7 cellular contexts compared by ENCODE assay signal in genomic region chr11:64244966-64245365, GRCh38. TPM values are rescaled to one million over a fixed set of nuclear protein-coding genes. Genes with fewer than 3 reads are reported as not detected.
DNase-seq lines count a peak whose midpoint lies in the region; ATAC-seq and TF ChIP-seq lines count a peak whose summit lies in the region.

No MANE protein-coding gene starts in this region.

- H3K4me1 ChIP-seq in HAP-1 (peaks cover 19% of the 10 kb centered on the region), right cardiac atrium (ENCODE audit: control insufficient read depth, insufficient read depth, low read length) (peaks cover 7% of the 10 kb centered on the region), smooth muscle cell (ENCODE audit: low read depth) (peaks cover 21% of the 10 kb centered on the region)

- peak overlapping the region; percentile 89 for H3K4me2 ChIP-seq in smooth muscle cell

- H2AFZ ChIP-seq in smooth muscle cell (ENCODE audit: low read depth) = no peak overlapping the region

- DNase-seq in HAP-1 (ENCODE audit: low spot score in 2 of 2) (no peak), activated B cell treated with CpG ODN at 0.5 μM for 24 hours (no peak), right cardiac atrium (no peak), smooth muscle cell (lab: John Stamatoyannopoulos, UW; ENCODE audit: unreplicated experiment) (no peak), hepatic stellate cell (ENCODE audit: low spot score) (no peak), NCI-H524 (lab: John Stamatoyannopoulos, UW) (no peak), AG08396 (ENCODE audit: low spot score) (no peak)

- H3K36me3 ChIP-seq in HAP-1 (replicated peaks) = peaks cover 34% of the 10 kb centered on the region
- no peaks in the 10 kb centered on the region for H3K36me3 ChIP-seq in smooth muscle cell (ENCODE audit: low read depth)

- peak overlapping the region; percentile 87 for H3K27ac Mint-ChIP-seq in activated B cell treated with CpG ODN at 0.5 μM for 24 hours

- POLR2A ChIA-PET in activated B cell treated with CpG ODN at 0.5 μM for 24 hours (lab: Charles Lee) = interaction anchor here (0.5 to 8.7 kb wide), 23 partner anchors 10 to 1812 kb away, joined by 3 to 127 read pairs (median 5); partner anchors contain the start of genes BAD, ESRRA, FERMT3 and NUDT22

- CTCF ChIA-PET in activated B cell treated with CpG ODN at 0.5 μM for 24 hours (lab: Charles Lee) = interaction anchor here (1.0 to 6.2 kb wide), 3 partner anchors 39 to 60 kb away, joined by 3 to 37 read pairs (median 4); partner anchors contain the start of gene FERMT3

- no peak for TF ChIP-seq CTCF in activated B cell treated with CpG ODN at 0.5 μM for 24 hours (IDR thresholded peaks at IDR 0.05)
- no peak for TF ChIP-seq CTCF in smooth muscle cell (IDR thresholded peaks at IDR 0.05; ENCODE audit: borderline replicate concordance, insufficient read depth, poor library complexity, severe bottlenecking)

- H3K4me1 Mint-ChIP-seq in activated B cell treated with CpG ODN at 0.5 μM for 24 hours = peaks cover 46% of the 10 kb centered on the region

- H3K4me3 ChIP-seq in HAP-1 (peak overlapping the region; percentile 78), right cardiac atrium (ENCODE audit: low read length) (no peak overlapping the region), smooth muscle cell (peak overlapping the region; percentile 63)

- 39% methylated on average over 6 of the region's 6 CpGs for WGBS in right cardiac atrium
- WGBS in smooth muscle cell (ENCODE audit: low lambda C conversion rate) = 66% methylated on average over 6 of the region's 6 CpGs

- peaks cover 7% of the 10 kb centered on the region for H3F3A ChIP-seq in smooth muscle cell (ENCODE audit: low read depth)

- H3K9me3 ChIP-seq in HAP-1 = no peaks in the 10 kb centered on the region
- H3K9me3 ChIP-seq in right cardiac atrium (ENCODE audit: control insufficient read depth, low read length) = no peaks in the 10 kb centered on the region
- H3K9me3 ChIP-seq in smooth muscle cell (replicated peaks; ENCODE audit: low read depth) = no peaks in the 10 kb centered on the region

- H3K36me3 Mint-ChIP-seq in activated B cell treated with CpG ODN at 0.5 μM for 24 hours (ENCODE audit: low read depth) = peaks cover 30% of the 10 kb centered on the region

- H3K4me3 Mint-ChIP-seq in activated B cell treated with CpG ODN at 0.5 μM for 24 hours = peak overlapping the region; percentile 90

- H3K27me3 Mint-ChIP-seq in activated B cell treated with CpG ODN at 0.5 μM for 24 hours = no peaks in the 10 kb centered on the region

- intact Hi-C loops in activated B cell treated with CpG ODN at 0.5 μM for 24 hours (cut with micrococcal nuclease) (loop anchor here (1.0 to 10.0 kb wide), 3 partner anchors 97 to 530 kb away; partner anchors contain the start of genes OTUB1 and SF1), right cardiac atrium (cut with DNase I) (no loop called here)

- in situ Hi-C loops in HAP-1 (cut with MboI; ENCODE audit: low sequenced_read_pairs) = no loop called here

- H3K27ac ChIP-seq in right cardiac atrium (ENCODE audit: low read length) = peak overlapping the region; percentile 65
- peak overlapping the region; percentile 87 for H3K27ac ChIP-seq in smooth muscle cell (ENCODE audit: low read depth)

- ATAC-seq in activated B cell treated with CpG ODN at 0.5 μM for 24 hours (ENCODE audit: low read depth) (no peak), right cardiac atrium (no peak)

- H3K27me3 ChIP-seq in HAP-1 (ENCODE audit: low read depth) (no peaks in the 10 kb centered on the region), right cardiac atrium (ENCODE audit: control insufficient read depth, insufficient read depth) (no peaks in the 10 kb centered on the region), smooth muscle cell (ENCODE audit: low read depth) (no peaks in the 10 kb centered on the region)

- peaks cover 19% of the 10 kb centered on the region for H3K79me2 ChIP-seq in smooth muscle cell (ENCODE audit: low read depth)

- H3K9me3 Mint-ChIP-seq in activated B cell treated with CpG ODN at 0.5 μM for 24 hours = no peaks in the 10 kb centered on the region

- H4K20me1 ChIP-seq in smooth muscle cell (ENCODE audit: low read depth) = peaks cover 30% of the 10 kb centered on the region

- H3K9ac ChIP-seq in smooth muscle cell (ENCODE audit: low read depth) = peak overlapping the region; percentile 74

RNA-seq across cellular contexts. Expression of gene PPP1R14B, which starts 1.8 kb away (rescaled TPM):
- 112 and 127 TPM in 2 replicates for total RNA-seq in activated B cell treated with CpG ODN at 0.5 μM for 24 hours
- 100 to 1,000 TPM in 2 of 4 donors, 10 to 100 TPM in 2; 75.3 to 146 (median 105) TPM for total RNA-seq in right cardiac atrium
- polyA plus RNA-seq in right cardiac atrium = 99.9 TPM
- 213 and 242 TPM in 2 replicates for total RNA-seq in smooth muscle cell
- 530 and 589 TPM in 2 replicates for polyA plus RNA-seq in smooth muscle cell

RNA-seq across cellular contexts. Expression of gene FKBP2, which starts 4.1 kb away (rescaled TPM):
- total RNA-seq in activated B cell treated with CpG ODN at 0.5 μM for 24 hours (31.4 and 39.4 TPM in 2 replicates), right cardiac atrium (10 to 100 TPM; 33.5 to 70.3 (median 64.4) TPM), smooth muscle cell (31.0 and 51.3 TPM in 2 replicates)
- polyA plus RNA-seq in right cardiac atrium (173 TPM), smooth muscle cell (231 and 246 TPM in 2 replicates)

RNA-seq across cellular contexts. Expression of gene PLCB3, which starts 6.4 kb away (rescaled TPM):
- total RNA-seq in activated B cell treated with CpG ODN at 0.5 μM for 24 hours (7.9 and 8.1 TPM in 2 replicates), right cardiac atrium (10 to 100 TPM; 10.9 to 14.2 (median 13.7) TPM), smooth muscle cell (15.0 and 17.1 TPM in 2 replicates)
- polyA plus RNA-seq in right cardiac atrium (7.9 TPM), smooth muscle cell (14.8 and 15.6 TPM in 2 replicates)

RNA-seq across cellular contexts. Expression of gene VEGFB, which starts 10.6 kb away (rescaled TPM):
- total RNA-seq in activated B cell treated with CpG ODN at 0.5 μM for 24 hours = 86.7 and 97.4 TPM in 2 replicates
- total RNA-seq in right cardiac atrium = 100 to 1,000 TPM; 290 to 377 (median 344) TPM
- polyA plus RNA-seq in right cardiac atrium = 340 TPM
- 20.0 and 27.9 TPM in 2 replicates for total RNA-seq in smooth muscle cell
- polyA plus RNA-seq in smooth muscle cell = 94.4 and 96.5 TPM in 2 replicates

RNA-seq across cellular contexts. Expression of gene DNAJC4, which starts 14.6 kb away (rescaled TPM):
- total RNA-seq in activated B cell treated with CpG ODN at 0.5 μM for 24 hours (47.5 and 53.3 TPM in 2 replicates), right cardiac atrium (10 to 100 TPM; 46.3 to 61.0 (median 49.5) TPM), smooth muscle cell (14.5 and 14.7 TPM in 2 replicates)
- polyA plus RNA-seq in right cardiac atrium (95.7 TPM), smooth muscle cell (76.7 and 78.5 TPM in 2 replicates)
